In the genomic region with DNA sequence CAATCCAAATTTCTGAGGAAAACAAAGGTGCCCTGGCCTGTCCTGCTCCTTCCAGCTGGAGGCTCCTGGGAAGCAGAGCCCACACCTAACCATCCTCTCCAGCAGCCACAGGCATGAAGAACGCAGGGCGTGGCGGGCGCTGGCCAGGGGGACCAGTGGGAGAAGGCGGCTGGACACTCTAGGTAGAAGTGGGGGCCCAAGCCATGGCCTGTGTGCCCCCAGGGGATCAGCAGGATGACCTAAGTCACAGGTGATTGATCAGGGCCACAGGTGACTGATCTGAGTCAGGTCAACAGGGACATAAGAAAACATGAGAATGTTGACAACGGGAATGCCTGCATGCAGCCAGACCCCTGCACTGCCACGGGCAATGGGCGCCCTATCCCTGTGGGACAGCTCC, we compare ENCODE assay signal across 21 cellular contexts. TPM values are rescaled to one million over a fixed set of nuclear protein-coding genes. Genes with fewer than 3 reads are reported as not detected.
DNase-seq lines count a peak whose midpoint lies in the region; ATAC-seq, FAIRE-seq and TF ChIP-seq lines count a peak whose summit lies in the region.
"Had no signal": no experiment of that assay in that cellular context is flagged by ENCODE, and none has a peak within 500 bp of the region (broad histone marks: within the 10 kb centered on the region; RNA-seq: fewer than 3 reads in every experiment).

No MANE protein-coding gene starts in this region.

- no peak overlapping the region for H2BK20ac ChIP-seq in H1 (ENCODE audit: low read length)

- no peak overlapping the region for H2BK120ac ChIP-seq in H1 (replicated peaks; ENCODE audit: low read depth, low read length)

- no peak overlapping the region for H2AFZ ChIP-seq in H1 (ENCODE audit: low read length)
- H2AFZ ChIP-seq: GM23248 had no signal

- peak overlapping the region; percentile 43; the same call in 1 of the 2 replicates for H4K8ac ChIP-seq in H1 (ENCODE audit: extremely low read depth, insufficient read depth, low read length)

- H3K4me1 ChIP-seq in HEK293 (ENCODE audit: control insufficient read depth, insufficient read depth, low read length) (0 out of 2 replicates have a peak, but pooled peaks cover 2% of the 10 kb centered on the region), NT2/D1 (ENCODE audit: insufficient read depth, insufficient read length) (peaks cover 29% of the 10 kb centered on the region), H1 (replicated peaks in 1 of 4; ENCODE audit: control insufficient read depth in 3 of 4, insufficient read depth in 4 of 4, low read length in 3 of 4) (peaks cover 3 to 14% (median 9%) of the 10 kb centered on the region in 4 experiments; a peak in 6 of 7 replicates), right atrium auricular region (peaks cover 4 to 44% of the 10 kb centered on the region in 2 donors)

- no peak for TF ChIP-seq EP300 in H1 (IDR thresholded peaks at IDR 0.05; ENCODE audit: borderline replicate concordance in 1 of 2, low read depth in 2 of 2, low read length in 2 of 2)

- CTCF ChIA-PET in HEK293 (lab: Yijun Ruan, JAX): interaction anchor here (1.1 to 2.7 kb wide), 3 partner anchors 8 to 71 kb away, joined by 3 to 15 read pairs (median 4); no protein-coding TSS in a partner anchor
- CTCF ChIA-PET in H1 (lab: Charles Lee; ENCODE audit: partially characterized antibody): interaction anchor here (1.3 to 1.7 kb wide), 4 partner anchors 25 to 104 kb away, joined by 3 to 6 read pairs (median 4); no protein-coding TSS in a partner anchor

- H3K23me2 ChIP-seq in H1 (ENCODE audit: low read depth, low read length): no peaks in the 10 kb centered on the region; the same call in 1 of the 2 replicates

- H3K23ac ChIP-seq in H1 (ENCODE audit: insufficient read length): no peak overlapping the region

- DNase-seq in NT2/D1 (ENCODE audit: low read depth, low spot score): no peak
- DNase-seq in H1 (ENCODE audit: low read depth in 1 of 2, low spot score in 2 of 2): no peak
- DNase-seq in stimulated activated naive B cell treated with anti-CD40 and anti-IgM and Interleukin-4, amounts not matched to agents 10 μg/mL and 1 μg/mL and 100 μg/mL, for 72 hours: no peak
- no peak for DNase-seq in right atrium auricular region (ENCODE audit: low spot score)
- DNase-seq in type B pancreatic cell (ENCODE audit: extremely low spot score, unreplicated experiment): no peak
- DNase-seq in iPS-NIHi11 (ENCODE audit: low spot score): no peak
- DNase-seq: GDM1, GM23248, KG1, NCI-H1048, NCI-H1436 treated with DMSO at 0.1 percent for 48 hours, NCI-H2029, NCI-H345, NCI-H524 treated with DMSO at 0.1 percent for 48 hours, Peyer's patch had no signal

- H3K27ac ChIP-seq in HEK293 (ENCODE audit: extremely low read depth, low read depth, low read length) (no peak overlapping the region), H1 (ENCODE audit: low read depth, low read length) (no peak overlapping the region), right atrium auricular region (no peak overlapping the region)
- H3K27ac ChIP-seq: GM23248 had no signal

- peaks cover 22 to 38% of the 10 kb centered on the region in 2 experiments for H4K20me1 ChIP-seq in H1 (replicated peaks in 1 of 2; ENCODE audit: control insufficient read depth in 1 of 2, insufficient read depth in 2 of 2, low read length in 2 of 2)

- no peak overlapping the region for H2BK15ac ChIP-seq in H1 (ENCODE audit: low read length)

- H3K36me3 Mint-ChIP-seq in stimulated activated naive B cell treated with anti-CD40 and anti-IgM and Interleukin-4, amounts not matched to agents 10 μg/mL and 1 μg/mL and 100 μg/mL, for 72 hours: peaks cover 38 to 46% of the 10 kb centered on the region in 2 donors
- H3K36me3 Mint-ChIP-seq in type B pancreatic cell: no peaks in the 10 kb centered on the region

- peak overlapping the region; percentile 65 for H3K27ac Mint-ChIP-seq in stimulated activated naive B cell treated with anti-CD40 and anti-IgM and Interleukin-4, amounts not matched to agents 10 μg/mL and 1 μg/mL and 100 μg/mL, for 72 hours
- no peak overlapping the region for H3K27ac Mint-ChIP-seq in type B pancreatic cell

- peaks cover 30% of the 10 kb centered on the region for H3K79me1 ChIP-seq in H1 (ENCODE audit: low read depth, low read length)

- H3K79me2 ChIP-seq in H1 (ENCODE audit: control insufficient read depth in 1 of 2, insufficient read depth in 2 of 2, low read length in 2 of 2): peaks cover 11 to 77% of the 10 kb centered on the region in 2 experiments

- H3K14ac ChIP-seq in H1 (ENCODE audit: insufficient read length): no peak overlapping the region

- no peak overlapping the region for H3K18ac ChIP-seq in H1 (ENCODE audit: extremely low read depth, low read length)

- no peak for ATAC-seq in stimulated activated naive B cell treated with anti-CD40 and anti-IgM and Interleukin-4, amounts not matched to agents 10 μg/mL and 1 μg/mL and 100 μg/mL, for 72 hours (replicated peaks)
- ATAC-seq: HCT116, Right ventricle myocardium inferior had no signal

- no peak overlapping the region for H4K5ac ChIP-seq in H1 (ENCODE audit: insufficient read length, low read depth, low read length)

- FAIRE-seq in H1 (lab: Jason Lieb, UNC): no peak
- FAIRE-seq: GM19239 had no signal

- peak overlapping the region; percentile 93 to 97 for H3K4me3 Mint-ChIP-seq in stimulated activated naive B cell treated with anti-CD40 and anti-IgM and Interleukin-4, amounts not matched to agents 10 μg/mL and 1 μg/mL and 100 μg/mL, for 72 hours
- no peak overlapping the region for H3K4me3 Mint-ChIP-seq in type B pancreatic cell

- TF ChIP-seq POLR2A in H1 (IDR thresholded peaks at IDR 0.05; ENCODE audit: control extremely low read depth in 1 of 2, low read depth in 2 of 2, low read length in 2 of 2): no peak

- no peaks in the 10 kb centered on the region for H3K9me3 Mint-ChIP-seq in stimulated activated naive B cell treated with anti-CD40 and anti-IgM and Interleukin-4, amounts not matched to agents 10 μg/mL and 1 μg/mL and 100 μg/mL, for 72 hours
- H3K9me3 Mint-ChIP-seq in type B pancreatic cell: no peaks in the 10 kb centered on the region

- H3K4me1 Mint-ChIP-seq in stimulated activated naive B cell treated with anti-CD40 and anti-IgM and Interleukin-4, amounts not matched to agents 10 μg/mL and 1 μg/mL and 100 μg/mL, for 72 hours: peaks cover 63 to 89% of the 10 kb centered on the region in 2 donors
- peaks cover 25% of the 10 kb centered on the region for H3K4me1 Mint-ChIP-seq in type B pancreatic cell (ENCODE audit: unreplicated experiment)

- TF ChIP-seq CTCF in HEK293 (tag by site-specific recombination; IDR thresholded peaks at IDR 0.05) (no peak), H1 (IDR thresholded peaks at IDR 0.05; ENCODE audit: control extremely low read depth in 1 of 3, insufficient read depth in 1 of 3, low read depth in 1 of 3, low read length in 3 of 3) (no peak), right atrium auricular region (IDR thresholded peaks at IDR 0.05) (no peak), type B pancreatic cell (conservative IDR thresholded peaks at IDR 0.05) (no peak)

- H3K36me3 ChIP-seq in HEK293 (ENCODE audit: control insufficient read depth in 2 of 2, insufficient read depth in 1 of 2, low read length in 2 of 2) (peaks cover 0 to 13% of the 10 kb centered on the region in 2 experiments; a peak in 1 of 3 replicates), NT2/D1 (ENCODE audit: insufficient read depth, insufficient read length, low read length) (peaks cover 27% of the 10 kb centered on the region), H1 (ENCODE audit: control insufficient read depth in 2 of 4, insufficient read depth in 4 of 4, low read length in 3 of 4) (peaks cover 0 to 3% (median 1%) of the 10 kb centered on the region in 4 experiments; a peak in 2 of 8 replicates), right atrium auricular region (peaks cover 2% of the 10 kb centered on the region)

- no peak overlapping the region for H2BK5ac ChIP-seq in H1 (ENCODE audit: low read depth, low read length)

- no peak overlapping the region for H3K4me3 ChIP-seq in HEK293 (ENCODE audit: low read depth, low read length)
- no peak overlapping the region for H3K4me3 ChIP-seq in NT2/D1 (ENCODE audit: insufficient read length, low read depth)
- H3K4me3 ChIP-seq in H1 (ENCODE audit: extremely low read depth in 1 of 4, insufficient read depth in 2 of 4, low read depth in 3 of 4, low read length in 4 of 4): no peak overlapping the region
- H3K4me3 ChIP-seq in right atrium auricular region: no peak overlapping the region
- H3K4me3 ChIP-seq: GM23248 had no signal

- no peaks in the 10 kb centered on the region for H3K27me3 Mint-ChIP-seq in stimulated activated naive B cell treated with anti-CD40 and anti-IgM and Interleukin-4, amounts not matched to agents 10 μg/mL and 1 μg/mL and 100 μg/mL, for 72 hours
- H3K27me3 Mint-ChIP-seq in type B pancreatic cell: no peaks in the 10 kb centered on the region

- H4K91ac ChIP-seq in H1 (replicated peaks; ENCODE audit: insufficient read length, low read length): no peak overlapping the region

- WGBS in H1 (ENCODE audit: extremely low coverage in 1 of 2, insufficient coverage in 1 of 2, insufficient read length in 1 of 2, insufficient replicate concordance in 2 of 2, low coverage in 1 of 2, low lambda C conversion rate in 2 of 2, missing lambda C conversion rate in 1 of 2), 2 experiments: 82% methylated on average over 8 of the region's 8 CpGs; no CpG with 5 or more reads in 1 of the 2 experiments

- POLR2A ChIA-PET in HEK293 (lab: Yijun Ruan, JAX): no interaction called here
- POLR2A ChIA-PET in H1 (lab: Charles Lee; ENCODE audit: partially characterized antibody): interaction anchor here (0.6 to 1.4 kb wide), 4 partner anchors 13 to 45 kb away, joined by 3 to 4 read pairs (median 3); no protein-coding TSS in a partner anchor

- no peak overlapping the region for H3K4ac ChIP-seq in H1 (replicated peaks; ENCODE audit: insufficient read length, low read depth, low read length)

- no peak for TF ChIP-seq RAD21 in H1 (IDR thresholded peaks at IDR 0.05 in 1 of 2, conservative IDR thresholded peaks at IDR 0.05 in 1 of 2; ENCODE audit: low read depth in 2 of 2, low read length in 2 of 2)

- H3K9ac ChIP-seq in NT2/D1 (ENCODE audit: insufficient read length, low read depth): peak overlapping the region; percentile 21
- H3K9ac ChIP-seq in H1 (replicated peaks in 1 of 4; ENCODE audit: extremely low read depth in 1 of 4, low read depth in 3 of 4, low read length in 3 of 4): no peak overlapping the region; a peak in 1 of 7 replicates
- H3K9ac ChIP-seq: GM23248 had no signal

- H2AK5ac ChIP-seq in H1 (ENCODE audit: low read depth, low read length): no peak overlapping the region

- no peak overlapping the region for H3K56ac ChIP-seq in H1 (replicated peaks; ENCODE audit: insufficient read length, low read depth, low read length)

- no peak overlapping the region; a peak in 1 of 4 replicates for H3K4me2 ChIP-seq in H1 (ENCODE audit: insufficient read depth in 1 of 2, low read depth in 2 of 2, low read length in 2 of 2)

- no peak overlapping the region for H2BK12ac ChIP-seq in H1 (ENCODE audit: low read depth, low read length)

- peaks cover 4% of the 10 kb centered on the region for H3K27me3 ChIP-seq in NT2/D1 (ENCODE audit: insufficient read depth, insufficient read length)
- H3K27me3 ChIP-seq in H1 (replicated peaks in 1 of 4; ENCODE audit: control insufficient read depth in 3 of 4, extremely low read depth in 1 of 4, insufficient read depth in 3 of 4, low read length in 3 of 4): peaks cover 0 to 7% (median 1%) of the 10 kb centered on the region in 4 experiments; a peak in 4 of 7 replicates
- no peaks in the 10 kb centered on the region for H3K27me3 ChIP-seq in right atrium auricular region
- H3K27me3 ChIP-seq: Peyer's patch had no signal

- H3K9me3 ChIP-seq in HEK293 (ENCODE audit: control insufficient read depth, insufficient read depth, low read depth, low read length) (no peaks in the 10 kb centered on the region), NT2/D1 (ENCODE audit: insufficient read depth, low read length) (no peaks in the 10 kb centered on the region), H1 (ENCODE audit: insufficient read depth in 2 of 2, low read depth in 1 of 2, low read length in 1 of 2) (no peaks in the 10 kb centered on the region), right atrium auricular region (no peaks in the 10 kb centered on the region)
- H3K9me3 ChIP-seq: Peyer's patch had no signal

RNA-seq across cellular contexts. Expression of gene QSOX2, which starts 3.4 kb away (rescaled TPM):
- 27.5 and 28.6 TPM in 2 replicates for total RNA-seq in H1 (2021; fragmentation: NEBNext Ultra II Directional; extraction: Animal tissue kit (Norgen Biotek cat#: 25700))
- 18.0 and 21.8 TPM in 2 replicates for polyA plus RNA-seq in H1 (2011; rRNA removed)
- 20.4 TPM for polyA plus RNA-seq in H1 (2011; cell fraction: cytosol; rRNA removed)
- 52.2 TPM for polyA plus RNA-seq in H1 (2011; cell fraction: nucleus; rRNA removed)
- polyA plus RNA-seq in H1 (2012, experiment 1 of 2): 18.2 to 24.6 TPM (median 21.8 TPM) in 4 replicates
- 13.5 TPM for polyA plus RNA-seq in H1 (2012, experiment 2 of 2)
- polyA plus RNA-seq in H1 (2013, experiment 1 of 2): 27.3 TPM
- polyA plus RNA-seq in H1 (2013, experiment 2 of 2): 25.5 TPM
- polyA minus RNA-seq in H1 (2011; rRNA and poly(A)+ RNA removed): 17.0 and 19.8 TPM in 2 replicates
- 10.7 TPM for polyA minus RNA-seq in H1 (2011; cell fraction: cytosol; rRNA and poly(A)+ RNA removed)
- polyA minus RNA-seq in H1 (2011; cell fraction: nucleus; rRNA and poly(A)+ RNA removed): 13.1 TPM
- total RNA-seq in right atrium auricular region: 1 to 10 TPM; 3.2 to 6.3 TPM
- 15.6 and 23.6 TPM in 2 replicates for total RNA-seq in type B pancreatic cell (ENCODE audit: low replicate concordance)

RNA-seq across cellular contexts. Expression of gene LHX3, which starts 37.3 kb away (rescaled TPM):
- total RNA-seq in H1 (2021; fragmentation: NEBNext Ultra II Directional; extraction: Animal tissue kit (Norgen Biotek cat#: 25700)): not detected in 2 replicates
- polyA plus RNA-seq in H1 (2011; rRNA removed): 0.02 and 0.03 TPM in 2 replicates
- polyA plus RNA-seq in H1 (2011; cell fraction: cytosol; rRNA removed): not detected
- 0.20 TPM for polyA plus RNA-seq in H1 (2011; cell fraction: nucleus; rRNA removed)
- not detected in 4 replicates for polyA plus RNA-seq in H1 (2012, experiment 1 of 2)
- polyA plus RNA-seq in H1 (2012, experiment 2 of 2): not detected
- polyA plus RNA-seq in H1 (2013, experiment 1 of 2): not detected
- polyA plus RNA-seq in H1 (2013, experiment 2 of 2): 0.02 TPM
- not detected in 2 replicates for polyA minus RNA-seq in H1 (2011; rRNA and poly(A)+ RNA removed)
- polyA minus RNA-seq in H1 (2011; cell fraction: cytosol; rRNA and poly(A)+ RNA removed): not detected
- polyA minus RNA-seq in H1 (2011; cell fraction: nucleus; rRNA and poly(A)+ RNA removed): 0.30 TPM
- total RNA-seq in right atrium auricular region: under 1 TPM in 1 of 2 donors, not detected in 1; 0.16 TPM
- total RNA-seq in type B pancreatic cell (ENCODE audit: low replicate concordance): 0.10 and 0.90 TPM in 2 replicates
- total RNA-seq: Daoy, GM23248, Peyer's patch, Right ventricle myocardium inferior, SK-MEL-5 had no signal
- polyA plus RNA-seq: GM23248 had no signal
